1 cellular context compared by ENCODE assay signal in the genomic region with DNA sequence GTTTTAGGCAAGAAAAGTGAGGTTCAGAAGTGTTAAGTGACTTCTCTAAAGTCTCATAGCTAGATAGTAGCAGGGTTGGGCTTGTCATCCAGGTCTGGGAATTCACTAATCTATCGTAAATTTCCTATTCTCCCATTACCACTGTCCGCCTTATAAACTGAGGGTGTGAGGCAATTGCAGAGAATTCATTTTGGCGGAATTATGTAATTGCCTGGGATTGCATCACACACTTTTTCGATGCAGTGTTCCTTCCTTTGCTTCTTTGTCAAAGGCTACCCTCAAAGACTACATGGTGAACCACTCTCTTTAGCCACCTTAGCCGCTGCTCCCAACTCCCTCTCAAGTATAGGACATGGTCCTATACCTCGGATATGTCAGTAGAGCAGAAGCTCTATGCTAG.
TF ChIP-seq lines count a peak whose summit lies in the region.

No MANE protein-coding gene starts in this region.

TF ChIP-seq in HepG2, 621 proteins besides CTCF, POLR2A, EP300 and RAD21:
- TF ChIP-seq CEBPB (IDR thresholded peaks at IDR 0.05; ENCODE audit: borderline replicate concordance, low read depth, low read length) (peak; percentile 71), ZNF205 (CRISPR knock-in tag; IDR thresholded peaks at IDR 0.05) (no peak)
